Comparison of ENCODE assay signal across 14 cellular contexts in the genomic region with DNA sequence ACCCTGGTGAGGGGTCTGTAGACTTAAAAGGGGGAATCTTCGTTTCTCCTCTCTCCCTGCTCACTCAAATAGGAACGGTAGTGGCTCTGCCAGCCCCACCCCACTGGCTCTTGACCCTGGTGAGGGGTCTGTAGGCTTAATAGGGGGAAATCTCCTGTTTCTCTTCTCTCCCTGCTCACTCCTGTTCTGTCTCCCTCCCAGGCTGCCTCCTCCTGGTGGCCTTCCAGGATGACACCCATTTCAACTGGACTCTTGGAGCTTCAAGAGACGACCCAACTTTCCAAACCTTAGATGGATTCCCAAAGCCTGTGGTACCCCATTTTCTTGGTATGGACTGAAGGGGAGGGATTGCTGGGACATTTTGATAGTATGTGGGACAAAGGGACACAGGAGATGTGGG. TPM values are rescaled to one million over a fixed set of nuclear protein-coding genes. Genes with fewer than 3 reads are reported as not detected.
DNase-seq lines count a peak whose midpoint lies in the region; ATAC-seq, FAIRE-seq and TF ChIP-seq lines count a peak whose summit lies in the region.
"Had no signal": no experiment of that assay in that cellular context is flagged by ENCODE, and none has a peak within 500 bp of the region (broad histone marks: within the 10 kb centered on the region; RNA-seq: fewer than 3 reads in every experiment).

No MANE protein-coding gene starts in this region.

- no peaks in the 10 kb centered on the region for H3K9me1 ChIP-seq in keratinocyte (ENCODE audit: control insufficient read depth, extremely low read depth, insufficient read depth, low read length)

- no peaks in the 10 kb centered on the region for H3K9me3 Mint-ChIP-seq in activated CD4-positive, alpha-beta T cell treated with anti-CD3 and anti-CD28 coated beads, Interleukin-2, amount 10 ng/mL, durations not matched to agents 24 days and 14 days
- no peaks in the 10 kb centered on the region for H3K9me3 Mint-ChIP-seq in activated T-cell treated with anti-CD3 and anti-CD28 coated beads, Interleukin-2, amount 50 U/mL, for 24 hours

- no peaks in the 10 kb centered on the region for H3K79me2 ChIP-seq in keratinocyte (ENCODE audit: control insufficient read depth, insufficient read depth, low read length)

- TF ChIP-seq POLR2A in A549 (IDR thresholded peaks at IDR 0.05; ENCODE audit: low read length), result no peak

- H3K9ac ChIP-seq in adipocyte (ENCODE audit: low read length) (no peak overlapping the region), keratinocyte (ENCODE audit: control insufficient read depth, extremely low read depth, insufficient read depth, low read length) (no peak overlapping the region)

- FAIRE-seq in A549 (lab: Jason Lieb, UNC), result no peak
- no peak for FAIRE-seq in keratinocyte (lab: Jason Lieb, UNC)

- no peak for TF ChIP-seq EP300 in A549 (IDR thresholded peaks at IDR 0.05)

- H3K9me3 ChIP-seq in A549 (no peaks in the 10 kb centered on the region), adipocyte (ENCODE audit: control insufficient read depth, low read length) (no peaks in the 10 kb centered on the region), keratinocyte (ENCODE audit: control insufficient read depth, low read depth, low read length) (no peaks in the 10 kb centered on the region)
- H3K9me3 ChIP-seq: mucosa of descending colon had no signal

- CTCF ChIA-PET in A549 (lab: Yijun Ruan, JAX), result interaction anchor here (0.7 to 1.8 kb wide), 7 partner anchors 13 to 119 kb away, joined by 3 to 8 read pairs (median 5); no protein-coding TSS in a partner anchor

- POLR2A ChIA-PET in A549 (lab: Yijun Ruan, JAX), result no interaction called here

- dilution Hi-C loops in keratinocyte (cut with MboI; ENCODE audit: extremely low pct_ligation_motif_present, low sequenced_read_pairs), result loop anchor here (5.0 kb wide), 1 partner anchor 48 kb away; no protein-coding TSS in a partner anchor

- H3K4me1 ChIP-seq in A549 (peaks cover 27% of the 10 kb centered on the region), adipocyte (ENCODE audit: control insufficient read depth, insufficient read depth, low read length) (peaks cover 8% of the 10 kb centered on the region), keratinocyte (ENCODE audit: control insufficient read depth, extremely low read depth, insufficient read depth, low read length) (peaks cover 8% of the 10 kb centered on the region)

- no peaks in the 10 kb centered on the region for H3K36me3 Mint-ChIP-seq in activated CD4-positive, alpha-beta T cell treated with anti-CD3 and anti-CD28 coated beads, Interleukin-2, amount 10 ng/mL, durations not matched to agents 24 days and 14 days (ENCODE audit: low read depth)
- no peaks in the 10 kb centered on the region for H3K36me3 Mint-ChIP-seq in activated T-cell treated with anti-CD3 and anti-CD28 coated beads, Interleukin-2, amount 50 U/mL, for 24 hours (ENCODE audit: low read depth)

- 0 out of 5 replicates have a peak, but pooled peaks of 1 of the 2 experiments have one; percentile 10 for TF ChIP-seq RAD21 in A549 (conservative IDR thresholded peaks at IDR 0.05 in 1 of 2, IDR thresholded peaks at IDR 0.05 in 1 of 2)

- H3K4me3 Mint-ChIP-seq in activated CD4-positive, alpha-beta T cell treated with anti-CD3 and anti-CD28 coated beads, Interleukin-2, amount 10 ng/mL, durations not matched to agents 24 days and 14 days, result no peak overlapping the region
- H3K4me3 Mint-ChIP-seq in activated T-cell treated with anti-CD3 and anti-CD28 coated beads, Interleukin-2, amount 50 U/mL, for 24 hours, result no peak overlapping the region

- H3K27ac Mint-ChIP-seq in activated CD4-positive, alpha-beta T cell treated with anti-CD3 and anti-CD28 coated beads, Interleukin-2, amount 10 ng/mL, durations not matched to agents 24 days and 14 days, result no peak overlapping the region
- no peak overlapping the region for H3K27ac Mint-ChIP-seq in activated T-cell treated with anti-CD3 and anti-CD28 coated beads, Interleukin-2, amount 50 U/mL, for 24 hours

- peak overlapping the region; percentile 98; the same call in 2 of the 3 replicates for H3K4me2 ChIP-seq in A549
- no peak overlapping the region for H3K4me2 ChIP-seq in keratinocyte (ENCODE audit: control insufficient read depth, extremely low read depth, insufficient read depth, low read depth, low read length)

- H3K27me3 ChIP-seq in adipocyte (replicated peaks; ENCODE audit: control insufficient read depth, insufficient read depth, low read length) (peaks cover 28% of the 10 kb centered on the region), keratinocyte (ENCODE audit: control insufficient read depth, extremely low read depth, insufficient read depth, low read length) (peaks cover 46% of the 10 kb centered on the region)

- H3K36me3 ChIP-seq in adipocyte (ENCODE audit: control insufficient read depth, insufficient read depth, low read length, severe bottlenecking) (no peaks in the 10 kb centered on the region), keratinocyte (ENCODE audit: control insufficient read depth in 2 of 2, extremely low read depth in 1 of 2, insufficient read depth in 2 of 2, low read length in 2 of 2) (no peaks in the 10 kb centered on the region)

- intact Hi-C loops in activated CD4-positive, alpha-beta T cell treated with anti-CD3 and anti-CD28 coated beads, Interleukin-2, amount 10 ng/mL, durations not matched to agents 24 days and 14 days (cut with micrococcal nuclease), result no loop called here

- H3K27ac ChIP-seq in A549 (peak overlapping the region in 1 of 2 experiments; percentile 100; a peak in 3 of 6 replicates), keratinocyte (ENCODE audit: control insufficient read depth, insufficient read depth, low read length) (no peak overlapping the region)

- DNase-seq in A549 (ENCODE audit: low read depth in 1 of 2, low spot score in 1 of 2) (peak; percentile 30 to 44), GM12864 (ENCODE audit: low read depth) (no peak), adipocyte (ENCODE audit: low read depth) (peak; percentile 20), keratinocyte (ENCODE audit: low read depth, low spot score) (no peak), NCI-H2107 (lab: John Stamatoyannopoulos, UW) (no peak)
- no peak for DNase-seq in activated CD4-positive, alpha-beta T cell treated with anti-CD3 and anti-CD28 coated beads, Interleukin-2, amount 10 ng/mL, durations not matched to agents 24 days and 14 days
- no peak for DNase-seq in activated T-cell treated with anti-CD3 and anti-CD28 coated beads, Interleukin-2, amount 50 U/mL, for 24 hours
- DNase-seq: Kasumi-1; NCI-H446; stimulated activated CD4-positive, alpha-beta T cell treated with anti-CD3 and anti-CD28 coated beads, Interleukin-15, amount 100 ng/mL, for 24 hours; stimulated activated naive CD8-positive, alpha-beta T cell treated with anti-CD3 and anti-CD28 coated beads, Interleukin-15, Interleukin-2, amounts not matched to agents 100 U/mL and 50 U/mL, for 24 hours; T-helper 1 cell had no signal

- peak in 1 of 2 experiments; percentile 58; a peak in 3 of 6 replicates for ATAC-seq in A549
- ATAC-seq in HG02642 (IDR thresholded peaks at IDR 0.05; ENCODE audit: poor library complexity, unreplicated experiment), result no peak
- ATAC-seq: stimulated activated naive CD8-positive, alpha-beta T cell treated with anti-CD3 and anti-CD28 coated beads, Interleukin-15, Interleukin-2, amounts not matched to agents 100 U/mL and 50 U/mL, for 24 hours had no signal

- peaks cover 3% of the 10 kb centered on the region for H3K4me1 Mint-ChIP-seq in activated CD4-positive, alpha-beta T cell treated with anti-CD3 and anti-CD28 coated beads, Interleukin-2, amount 10 ng/mL, durations not matched to agents 24 days and 14 days
- H3K4me1 Mint-ChIP-seq in activated T-cell treated with anti-CD3 and anti-CD28 coated beads, Interleukin-2, amount 50 U/mL, for 24 hours (ENCODE audit: low read depth), result peaks cover 14% of the 10 kb centered on the region

- TF ChIP-seq CTCF in A549 (IDR thresholded peaks at IDR 0.05) (peak; percentile 17; the same call in 1 of the 3 replicates), GM12864 (IDR thresholded peaks at IDR 0.05; ENCODE audit: low read depth, low read length, missing control alignments) (peak; percentile 17), keratinocyte (optimal IDR thresholded peaks at IDR 0.05 in 1 of 3, IDR thresholded peaks at IDR 0.05 in 1 of 3, conservative IDR thresholded peaks at IDR 0.05 in 1 of 3; ENCODE audit: extremely low read depth in 1 of 3, insufficient read depth in 2 of 3, low read length in 3 of 3) (peak; percentile 1 to 24 (median 17))

- no peak overlapping the region for H3K4me3 ChIP-seq in A549
- no peak overlapping the region for H3K4me3 ChIP-seq in GM12864 (ENCODE audit: low read depth, low read length)
- H3K4me3 ChIP-seq in adipocyte (ENCODE audit: low read length), result no peak overlapping the region
- H3K4me3 ChIP-seq in keratinocyte (ENCODE audit: control insufficient read depth in 2 of 3, extremely low read depth in 1 of 3, insufficient read depth in 2 of 3, low read depth in 1 of 3, low read length in 3 of 3), result no peak overlapping the region
- H3K4me3 ChIP-seq: mucosa of descending colon had no signal

- H2AFZ ChIP-seq in keratinocyte (ENCODE audit: control insufficient read depth, low read length), result no peak overlapping the region

- peaks cover 5% of the 10 kb centered on the region for H4K20me1 ChIP-seq in keratinocyte (ENCODE audit: control insufficient read depth, extremely low read depth, insufficient read depth, low read length)

- WGBS in A549 (ENCODE audit: missing lambda C conversion rate), result 72% methylated on average over 3 of the region's 3 CpGs

- H3K27me3 Mint-ChIP-seq in activated CD4-positive, alpha-beta T cell treated with anti-CD3 and anti-CD28 coated beads, Interleukin-2, amount 10 ng/mL, durations not matched to agents 24 days and 14 days, result peaks cover 50% of the 10 kb centered on the region
- H3K27me3 Mint-ChIP-seq in activated T-cell treated with anti-CD3 and anti-CD28 coated beads, Interleukin-2, amount 50 U/mL, for 24 hours, result peaks cover 73% of the 10 kb centered on the region

RNA-seq across cellular contexts. Expression of a gene that starts 1.4 kb away (rescaled TPM):
- polyA plus RNA-seq in A549 (2011; rRNA removed) (13.0 and 15.9 TPM in 2 replicates), A549 (2017; fragmentation: RNase III; extraction: RNeasy Plus Mini Kit Qiagen cat#74134 plus additional on column Dnase treatment) (31.4 to 35.3 TPM (median 33.8 TPM) in 3 replicates), keratinocyte (0.09 to 0.82 TPM (median 0.10 TPM) in 3 replicates)
- polyA plus RNA-seq in A549 (2012; cell fraction: cytosol; rRNA removed), result 18.6 and 22.8 TPM in 2 replicates
- polyA plus RNA-seq in A549 (2012; cell fraction: nucleus; rRNA removed), result 40.4 and 46.8 TPM in 2 replicates
- 43.4 and 70.5 TPM in 2 replicates for polyA minus RNA-seq in A549 (2011; rRNA and poly(A)+ RNA removed)
- polyA plus RNA-seq in keratinocyte (2011; ENCODE audit: low read depth), result 0.97 TPM
- polyA plus RNA-seq in keratinocyte (2011; cell fraction: cytosol; rRNA removed), result 0.13 and 0.22 TPM in 2 replicates
- 0.60 and 0.70 TPM in 2 replicates for polyA plus RNA-seq in keratinocyte (2011; cell fraction: nucleus; rRNA removed)
- 0.15 and 1.1 TPM in 2 replicates for polyA plus RNA-seq in keratinocyte (2012; ENCODE audit: low replicate concordance)
- 0.35 to 3.5 TPM (median 0.99 TPM) in 3 replicates for polyA minus RNA-seq in keratinocyte
- not detected for polyA minus RNA-seq in keratinocyte (2011; cell fraction: cytosol; rRNA and poly(A)+ RNA removed)
- 1.9 and 2.8 TPM in 2 replicates for polyA minus RNA-seq in keratinocyte (2011; cell fraction: nucleus; rRNA and poly(A)+ RNA removed)
- total RNA-seq in activated CD4-positive, alpha-beta T cell treated with anti-CD3 and anti-CD28 coated beads, Interleukin-2, amount 10 ng/mL, durations not matched to agents 24 days and 14 days, result not detected in 2 replicates

RNA-seq across cellular contexts. Expression of a gene that starts 56.2 kb away (rescaled TPM):
- not detected in 2 replicates for polyA plus RNA-seq in A549 (2011; rRNA removed)
- polyA plus RNA-seq in A549 (2012; cell fraction: cytosol; rRNA removed), result not detected in 2 replicates
- not detected in 2 replicates for polyA plus RNA-seq in A549 (2012; cell fraction: nucleus; rRNA removed)
- polyA plus RNA-seq in A549 (2017; fragmentation: RNase III; extraction: RNeasy Plus Mini Kit Qiagen cat#74134 plus additional on column Dnase treatment), result not detected in 3 replicates
- polyA minus RNA-seq in A549 (2011; rRNA and poly(A)+ RNA removed), result not detected in 2 replicates
- not detected in 3 replicates for polyA plus RNA-seq in keratinocyte
- polyA plus RNA-seq in keratinocyte (2011; ENCODE audit: low read depth), result not detected
- polyA plus RNA-seq in keratinocyte (2011; cell fraction: cytosol; rRNA removed), result not detected in 2 replicates
- not detected in 2 replicates for polyA plus RNA-seq in keratinocyte (2011; cell fraction: nucleus; rRNA removed)
- polyA plus RNA-seq in keratinocyte (2012; ENCODE audit: low replicate concordance), result not detected in 2 replicates
- not detected in 3 replicates for polyA minus RNA-seq in keratinocyte
- polyA minus RNA-seq in keratinocyte (2011; cell fraction: cytosol; rRNA and poly(A)+ RNA removed), result not detected
- polyA minus RNA-seq in keratinocyte (2011; cell fraction: nucleus; rRNA and poly(A)+ RNA removed), result not detected in 2 replicates
- total RNA-seq in activated CD4-positive, alpha-beta T cell treated with anti-CD3 and anti-CD28 coated beads, Interleukin-2, amount 10 ng/mL, durations not matched to agents 24 days and 14 days, result not detected in 2 replicates

Comparison
In these comparisons a context has a peak if more than half of its experiments do, and no peak if none do; other contexts are left out.
1. DNase-seq: peak in A549 (2 of 2) and adipocyte (single experiment); none in GM12864 (single experiment), keratinocyte (single experiment), NCI-H2107 (single experiment), activated CD4-positive, alpha-beta T cell treated with anti-CD3 and anti-CD28 coated beads, Interleukin-2, amount 10 ng/mL, durations not matched to agents 24 days and 14 days (single experiment) and activated T-cell treated with anti-CD3 and anti-CD28 coated beads, Interleukin-2, amount 50 U/mL, for 24 hours (single experiment).
2. RNA of a gene that starts 1.4 kb away (polyA plus RNA-seq): 13.0 to 46.8 TPM in A549; 0.09 to 1.1 TPM in keratinocyte; every median in the first group is over 4 times any median in the second.
3. Peak in every context shown above with its lines, with median percentiles within 50 percentile points of each other: CTCF ChIP-seq.